In genomic region chr5:84445049-84445685, GRCh38 we compare ENCODE assay signal across 18 cellular contexts.
"Had no signal": no experiment of that assay in that cellular context is flagged by ENCODE, and none has a peak within 500 bp of the region (broad histone marks: within the 10 kb centered on the region; RNA-seq: fewer than 3 reads in every experiment).

No MANE protein-coding gene starts in this region.

- H3K36me3 ChIP-seq: esophagus squamous epithelium, right lobe of liver, spleen, transverse colon had no signal

- H3K27me3 ChIP-seq: esophagus squamous epithelium, right lobe of liver, spleen, testis, transverse colon had no signal

- H3K4me1 ChIP-seq: foreskin keratinocyte, psoas muscle, right lobe of liver, spleen, testis, transverse colon had no signal

- H3K9me3 ChIP-seq: esophagus squamous epithelium, psoas muscle, right lobe of liver, testis, transverse colon had no signal

- DNase-seq: effector memory CD8-positive, alpha-beta T cell; esophagus squamous epithelium; foreskin keratinocyte; kidney glomerular epithelial cell; mesendoderm; naive thymus-derived CD4-positive, alpha-beta T cell; nephron progenitor cell; psoas muscle; retina; right lobe of liver; spleen; stimulated activated CD4-positive, alpha-beta T cell treated with anti-CD3 and anti-CD28 coated beads, Interleukin-15, amount 100 ng/mL, for 24 hours; stimulated activated CD4-positive, alpha-beta T cell treated with anti-CD3 and anti-CD28 coated beads, Interleukin-1b, Interleukin-23, amount 100 ng/mL, for 48 hours; stimulated activated CD4-positive, alpha-beta T cell treated with anti-CD3 and anti-CD28 coated beads, Interleukin-4, amount 100 ng/mL, for 24 hours; testis; transverse colon had no signal

- ATAC-seq: effector memory CD8-positive, alpha-beta T cell; foreskin keratinocyte; naive thymus-derived CD4-positive, alpha-beta T cell; psoas muscle; right lobe of liver; stimulated activated memory B cell treated with anti-CD40 and anti-IgM and Interleukin-4, amounts not matched to agents 10 μg/mL and 1 μg/mL and 100 μg/mL, for 72 hours had no signal

- H3K4me3 ChIP-seq: esophagus squamous epithelium, psoas muscle, right lobe of liver, spleen, testis, transverse colon had no signal

- H3K27ac ChIP-seq: epithelial cell of prostate, esophagus squamous epithelium, foreskin keratinocyte, psoas muscle, right lobe of liver, spleen, testis, transverse colon had no signal
